ENCODE assay signal across 9 cellular contexts in the genomic region with DNA sequence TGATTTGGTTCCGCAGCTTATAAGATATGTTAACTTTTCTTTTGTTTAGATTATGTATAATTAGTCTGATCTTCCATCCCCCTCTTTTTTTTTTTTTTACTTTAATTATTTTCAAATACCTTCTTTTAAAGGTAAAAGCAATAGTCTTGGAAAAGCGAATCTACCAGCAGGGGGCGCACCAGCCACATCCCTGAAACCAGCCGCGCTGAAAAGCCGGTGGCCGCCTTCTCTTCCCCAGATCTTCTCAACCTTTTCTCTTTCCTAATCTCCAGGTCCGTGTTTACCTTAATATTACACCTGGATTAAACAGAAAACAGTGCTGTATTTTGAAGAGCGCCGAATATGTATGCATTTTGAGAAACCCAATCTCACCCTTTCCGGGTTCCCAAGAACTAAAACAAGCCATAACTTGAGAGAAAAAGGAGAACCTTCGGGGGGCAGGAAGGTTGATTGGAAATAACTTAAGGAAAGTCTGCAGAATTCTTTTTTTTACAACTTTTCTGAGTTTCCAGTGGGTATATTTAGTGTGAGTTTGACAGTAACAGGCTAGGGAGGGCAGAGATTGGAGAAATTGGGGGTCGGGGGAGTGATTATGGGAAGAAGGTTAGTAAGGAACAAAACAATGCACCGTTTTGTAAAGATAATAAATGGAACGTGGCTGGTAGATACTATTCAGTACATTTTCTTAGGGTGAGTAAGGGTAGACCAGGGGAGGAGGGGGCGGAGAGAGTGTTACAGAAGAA. TPM values are rescaled to one million over a fixed set of nuclear protein-coding genes. Genes with fewer than 3 reads are reported as not detected.
DNase-seq lines count a peak whose midpoint lies in the region; ATAC-seq lines count a peak whose summit lies in the region.
"Had no signal": no experiment of that assay in that cellular context is flagged by ENCODE, and none has a peak within 500 bp of the region (broad histone marks: within the 10 kb centered on the region; RNA-seq: fewer than 3 reads in every experiment).

No MANE protein-coding gene starts in this region.

- peaks cover 61% of the 10 kb centered on the region for H3K27me3 Mint-ChIP-seq in activated CD4-positive, alpha-beta T cell treated with anti-CD3 and anti-CD28 coated beads, Interleukin-2, amount 10 ng/mL, durations not matched to agents 24 days and 14 days
- peaks cover 31% of the 10 kb centered on the region for H3K27me3 Mint-ChIP-seq in stimulated activated naive CD8-positive, alpha-beta T cell treated with anti-CD3 and anti-CD28 coated beads, Interleukin-15, amount 100 ng/mL, for 72 hours

- H3K4me1 Mint-ChIP-seq in activated CD4-positive, alpha-beta T cell treated with anti-CD3 and anti-CD28 coated beads, Interleukin-2, amount 10 ng/mL, durations not matched to agents 24 days and 14 days = peaks cover 7% of the 10 kb centered on the region
- peaks cover 11% of the 10 kb centered on the region for H3K4me1 Mint-ChIP-seq in stimulated activated naive CD8-positive, alpha-beta T cell treated with anti-CD3 and anti-CD28 coated beads, Interleukin-15, amount 100 ng/mL, for 72 hours

- ATAC-seq in HG02759 (IDR thresholded peaks at IDR 0.05; ENCODE audit: unreplicated experiment) = peak; percentile 29
- ATAC-seq in stimulated activated naive CD8-positive, alpha-beta T cell treated with anti-CD3 and anti-CD28 coated beads, Interleukin-15, amount 100 ng/mL, for 72 hours = no peak

- H3K9me3 Mint-ChIP-seq in activated CD4-positive, alpha-beta T cell treated with anti-CD3 and anti-CD28 coated beads, Interleukin-2, amount 10 ng/mL, durations not matched to agents 24 days and 14 days = peaks cover 4% of the 10 kb centered on the region
- H3K9me3 Mint-ChIP-seq in stimulated activated naive CD8-positive, alpha-beta T cell treated with anti-CD3 and anti-CD28 coated beads, Interleukin-15, amount 100 ng/mL, for 72 hours = peaks cover 0 to 2% of the 10 kb centered on the region in 2 donors
- H3K9me3 Mint-ChIP-seq: central memory CD8-positive, alpha-beta T cell had no signal

- intact Hi-C loops in activated CD4-positive, alpha-beta T cell treated with anti-CD3 and anti-CD28 coated beads, Interleukin-2, amount 10 ng/mL, durations not matched to agents 24 days and 14 days (cut with micrococcal nuclease) = loop anchor here (1.0 kb wide), 1 partner anchor 974 kb away; no protein-coding TSS in a partner anchor

- H3K4me3 Mint-ChIP-seq in activated CD4-positive, alpha-beta T cell treated with anti-CD3 and anti-CD28 coated beads, Interleukin-2, amount 10 ng/mL, durations not matched to agents 24 days and 14 days = peak overlapping the region; percentile 27
- peak overlapping the region in 1 of 2 donors; percentile 29 for H3K4me3 Mint-ChIP-seq in stimulated activated naive CD8-positive, alpha-beta T cell treated with anti-CD3 and anti-CD28 coated beads, Interleukin-15, amount 100 ng/mL, for 72 hours
- H3K4me3 Mint-ChIP-seq: central memory CD8-positive, alpha-beta T cell had no signal

- H3K36me3 Mint-ChIP-seq in activated CD4-positive, alpha-beta T cell treated with anti-CD3 and anti-CD28 coated beads, Interleukin-2, amount 10 ng/mL, durations not matched to agents 24 days and 14 days (ENCODE audit: low read depth) = no peaks in the 10 kb centered on the region

- DNase-seq in Daoy (ENCODE audit: low read depth) (peak; percentile 77), NCI-H2196 (lab: John Stamatoyannopoulos, UW; ENCODE audit: unreplicated experiment) (peak; percentile 92), ecto neural progenitor cell (ENCODE audit: low spot score) (peak; percentile 88), midbrain (lab: John Stamatoyannopoulos, UW) (peak; percentile 75), germinal center (ENCODE audit: low spot score) (no peak)
- peak; percentile 89 for DNase-seq in activated CD4-positive, alpha-beta T cell treated with anti-CD3 and anti-CD28 coated beads, Interleukin-2, amount 10 ng/mL, durations not matched to agents 24 days and 14 days
- peak; percentile 57 to 61 for DNase-seq in stimulated activated naive CD8-positive, alpha-beta T cell treated with anti-CD3 and anti-CD28 coated beads, Interleukin-15, amount 100 ng/mL, for 72 hours

- peak overlapping the region; percentile 72 for H3K27ac Mint-ChIP-seq in activated CD4-positive, alpha-beta T cell treated with anti-CD3 and anti-CD28 coated beads, Interleukin-2, amount 10 ng/mL, durations not matched to agents 24 days and 14 days
- H3K27ac Mint-ChIP-seq in stimulated activated naive CD8-positive, alpha-beta T cell treated with anti-CD3 and anti-CD28 coated beads, Interleukin-15, amount 100 ng/mL, for 72 hours = no peak overlapping the region

RNA-seq across cellular contexts. Expression of gene SOX2, which starts 2.0 kb away (rescaled TPM):
- total RNA-seq in Daoy (2014; rRNA removed; shearing (Covaris generic)) = 3.1 and 4.3 TPM in 2 replicates
- total RNA-seq in activated CD4-positive, alpha-beta T cell treated with anti-CD3 and anti-CD28 coated beads, Interleukin-2, amount 10 ng/mL, durations not matched to agents 24 days and 14 days = not detected in 2 replicates
